In the genomic region with DNA sequence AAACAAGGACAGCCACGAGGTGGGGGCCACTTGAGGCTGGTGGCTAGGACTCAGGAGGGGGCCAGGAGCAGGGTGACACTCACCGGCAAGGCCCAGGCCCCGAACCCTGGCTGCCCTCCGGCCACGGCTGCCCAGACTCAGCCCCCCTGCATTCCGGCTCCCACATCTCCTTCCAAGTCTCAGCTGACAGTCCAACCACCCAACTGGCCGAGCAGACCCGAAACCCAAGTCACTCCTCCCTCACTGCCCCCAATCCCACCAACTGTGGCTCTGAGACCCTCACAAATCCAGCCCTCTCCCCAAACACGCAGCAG, we compare ENCODE assay signal across 1 cellular context.
TF ChIP-seq lines count a peak whose summit lies in the region.

No MANE protein-coding gene starts in this region.

TF ChIP-seq in IMR-90, 13 proteins besides CTCF, POLR2A, EP300 and RAD21:
- TF ChIP-seq USF2 (IDR thresholded peaks at IDR 0.05; ENCODE audit: low read depth, low read length) (no peak), ELK1 (IDR thresholded peaks at IDR 0.05; ENCODE audit: borderline replicate concordance, low read depth, low read length) (no peak), MAZ (IDR thresholded peaks at IDR 0.05; ENCODE audit: borderline replicate concordance, low read depth, low read length) (no peak), SMC3 (IDR thresholded peaks at IDR 0.05; ENCODE audit: low read depth, low read length) (no peak), BHLHE40 (IDR thresholded peaks at IDR 0.05; ENCODE audit: low read depth, low read length) (no peak), CEBPB (IDR thresholded peaks at IDR 0.05; ENCODE audit: low read depth, low read length) (no peak), MXI1 (IDR thresholded peaks at IDR 0.05; ENCODE audit: borderline replicate concordance, low read depth, low read length) (no peak), RFX5 (IDR thresholded peaks at IDR 0.05; ENCODE audit: low read depth, low read length) (no peak), FOS (IDR thresholded peaks at IDR 0.05; ENCODE audit: low read depth, low read length) (no peak), NFE2L2 (IDR thresholded peaks at IDR 0.05; ENCODE audit: low read depth, low read length) (no peak), CHD1 (IDR thresholded peaks at IDR 0.05; ENCODE audit: low read depth, low read length) (no peak), MAFK (IDR thresholded peaks at IDR 0.05; ENCODE audit: low read depth, low read length) (no peak), RCOR1 (IDR thresholded peaks at IDR 0.05; ENCODE audit: insufficient replicate concordance, low read length) (no peak)
